8 cellular contexts compared by ENCODE assay signal in genomic region chr2:207334309-207334630, GRCh38.
DNase-seq lines count a peak whose midpoint lies in the region; ATAC-seq and TF ChIP-seq lines count a peak whose summit lies in the region.

No MANE protein-coding gene starts in this region.

- CTCF ChIA-PET in GM10248 (lab: Yijun Ruan, JAX): interaction anchor here (1.0 to 1.6 kb wide), 3 partner anchors 18 to 48 kb away, joined by 3 to 6 read pairs (median 3); no protein-coding TSS in a partner anchor

- no peak for TF ChIP-seq CTCF in OCI-LY3 (IDR thresholded peaks at IDR 0.05; ENCODE audit: low read depth, low read length)
- TF ChIP-seq CTCF in esophagus squamous epithelium (IDR thresholded peaks at IDR 0.05): no peak
- no peak for TF ChIP-seq CTCF in GM10248 (IDR thresholded peaks at IDR 0.05; ENCODE audit: control extremely low read depth, extremely low read depth, low read depth, missing control alignments)

- H3K9ac ChIP-seq in OCI-LY3 (ENCODE audit: low read length) (no peak overlapping the region; the same call in 1 of the 2 replicates), skeletal muscle tissue (ENCODE audit: low read depth in 1 of 3, low read length in 3 of 3) (peak overlapping the region in 2 of 3 donors; percentile 61 to 67)

- H3K27me3 ChIP-seq in OCI-LY3 (ENCODE audit: low read depth, low read length) (no peaks in the 10 kb centered on the region), esophagus squamous epithelium (no peaks in the 10 kb centered on the region), skeletal muscle tissue (ENCODE audit: control insufficient read depth in 3 of 3, insufficient read depth in 3 of 3, low read length in 3 of 3) (no peaks in the 10 kb centered on the region)

- POLR2A ChIA-PET in GM10248 (lab: Yijun Ruan, JAX): no interaction called here

- peak; percentile 9 for ATAC-seq in GM21529 (IDR thresholded peaks at IDR 0.05; ENCODE audit: unreplicated experiment)

- H3K4me1 ChIP-seq in OCI-LY3 (ENCODE audit: low read length) (peaks cover 52% of the 10 kb centered on the region), esophagus squamous epithelium (peaks cover 26 to 64% (median 38%) of the 10 kb centered on the region in 3 donors), skeletal muscle tissue (ENCODE audit: control insufficient read depth in 3 of 3, insufficient read depth in 3 of 3, low read length in 3 of 3) (peaks cover 6 to 12% (median 11%) of the 10 kb centered on the region in 3 donors)

- intact Hi-C loops in esophagus squamous epithelium (cut with DNase I): no loop called here

- peak overlapping the region; percentile 30 for H3K4me3 ChIP-seq in OCI-LY3 (ENCODE audit: low read length)
- H3K4me3 ChIP-seq in esophagus squamous epithelium: peak overlapping the region; percentile 6 to 59 (median 25)
- H3K4me3 ChIP-seq in skeletal muscle tissue (ENCODE audit: low read length in 3 of 3): peak overlapping the region in 2 of 3 donors; percentile 30 to 51

- H3K4me2 ChIP-seq in OCI-LY3 (ENCODE audit: low read length): peak overlapping the region; percentile 56

- no peaks in the 10 kb centered on the region for H3K9me3 ChIP-seq in OCI-LY3 (ENCODE audit: insufficient read depth, low read length)
- H3K9me3 ChIP-seq in esophagus squamous epithelium: no peaks in the 10 kb centered on the region
- no peaks in the 10 kb centered on the region for H3K9me3 ChIP-seq in skeletal muscle tissue (ENCODE audit: control insufficient read depth in 3 of 3, low read length in 3 of 3)

- 16 to 31% methylated on average over 7 of the region's 7 CpGs for WGBS in esophagus squamous epithelium, 2 donors

- no peaks in the 10 kb centered on the region for H3K79me2 ChIP-seq in OCI-LY3 (ENCODE audit: low read length)

- no peak for TF ChIP-seq POLR2A in esophagus squamous epithelium (IDR thresholded peaks at IDR 0.05)

- DNase-seq in esophagus squamous epithelium (lab: John Stamatoyannopoulos, UW): no peak
- DNase-seq in central memory CD4-positive, alpha-beta T cell: no peak
- no peak for DNase-seq in stimulated activated CD4-positive, alpha-beta T cell treated with anti-CD3 and anti-CD28 coated beads, Interleukin-4, amount 100 ng/mL, for 24 hours
- DNase-seq in GM10248 (ENCODE audit: extremely low spot score): no peak
- no peak for DNase-seq in NCI-H1105 (lab: John Stamatoyannopoulos, UW)

- H3K27ac ChIP-seq in OCI-LY3 (ENCODE audit: low read length) (no peak overlapping the region), esophagus squamous epithelium (peak overlapping the region; percentile 81 to 93 (median 88)), skeletal muscle tissue (ENCODE audit: low read depth, low read length) (peak overlapping the region; percentile 77)

- H4K20me1 ChIP-seq in OCI-LY3 (ENCODE audit: insufficient read depth, low read length): no peaks in the 10 kb centered on the region

- no peak overlapping the region for H2AFZ ChIP-seq in OCI-LY3 (ENCODE audit: low read depth, low read length)

- H3K36me3 ChIP-seq in OCI-LY3 (replicated peaks; ENCODE audit: low read depth, low read length) (no peaks in the 10 kb centered on the region), esophagus squamous epithelium (no peaks in the 10 kb centered on the region), skeletal muscle tissue (ENCODE audit: control insufficient read depth in 3 of 3, insufficient read depth in 3 of 3, low read length in 3 of 3) (no peaks in the 10 kb centered on the region)
